ENCODE assay signal across 27 cellular contexts in the genomic region with DNA sequence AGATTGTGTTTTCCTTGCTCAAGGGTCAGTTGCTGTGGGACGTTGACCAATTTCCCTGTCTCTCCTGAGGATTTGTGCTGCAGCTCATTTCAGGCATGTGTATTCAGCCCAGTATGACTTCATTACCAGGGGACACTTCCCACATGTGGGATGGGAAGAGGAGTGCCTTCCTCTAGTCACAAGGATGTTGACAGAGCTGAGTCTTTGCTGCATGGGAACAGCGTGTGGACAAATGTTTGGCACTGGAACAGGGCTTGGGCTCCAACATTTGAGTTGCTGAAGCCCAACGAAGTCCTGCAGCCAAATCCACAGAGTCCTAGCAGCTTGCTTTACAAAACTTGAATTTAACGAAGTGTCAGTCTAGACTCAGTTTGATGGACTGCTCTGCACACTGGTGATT.
DNase-seq lines count a peak whose midpoint lies in the region; ATAC-seq and TF ChIP-seq lines count a peak whose summit lies in the region.
"Had no signal": no experiment of that assay in that cellular context is flagged by ENCODE, and none has a peak within 500 bp of the region (broad histone marks: within the 10 kb centered on the region; RNA-seq: fewer than 3 reads in every experiment).

No MANE protein-coding gene starts in this region.

- H3K4me3 ChIP-seq in right atrium auricular region: no peak overlapping the region
- H3K4me3 ChIP-seq in heart left ventricle: no peak overlapping the region
- no peak overlapping the region for H3K4me3 ChIP-seq in sigmoid colon
- H3K4me3 ChIP-seq: GM23248, HAP-1, K562, MG63, SJSA1 had no signal

- H3K36me3 ChIP-seq in right atrium auricular region (no peaks in the 10 kb centered on the region), heart left ventricle (no peaks in the 10 kb centered on the region), sigmoid colon (no peaks in the 10 kb centered on the region)
- H3K36me3 ChIP-seq: HAP-1, MG63, SJSA1 had no signal

- H3K9me3 ChIP-seq in right atrium auricular region: no peaks in the 10 kb centered on the region
- H3K9me3 ChIP-seq in heart left ventricle: no peaks in the 10 kb centered on the region
- no peaks in the 10 kb centered on the region for H3K9me3 ChIP-seq in sigmoid colon
- H3K9me3 ChIP-seq: HAP-1, MG63, SJSA1 had no signal

- no peak for DNase-seq in Right ventricle myocardium inferior (ENCODE audit: missing footprints)
- no peak for DNase-seq in right atrium auricular region (ENCODE audit: low spot score)
- DNase-seq in heart left ventricle: peak in 2 of 5 donors; percentile 10 to 41
- DNase-seq in medulla oblongata (ENCODE audit: extremely low spot score): peak; percentile 3
- DNase-seq in NCI-H2171 (lab: John Stamatoyannopoulos, UW): no peak
- no peak for DNase-seq in immature natural killer cell
- no peak for DNase-seq in sigmoid colon
- DNase-seq: Calu3; CD8-positive, alpha-beta T cell; DMS79 treated with DMSO at 0.1 percent for 48 hours; GF-D8; GM23248; HFFc6; MG63; NCI-H1105 treated with DMSO at 0.1 percent for 48 hours; NCI-H146; NCI-H1930; NCI-H2107; NCI-H524 treated with DMSO at 0.1 percent for 48 hours; NCI-H774 had no signal

- peaks cover 0 to 4% of the 10 kb centered on the region in 2 donors for H3K4me1 ChIP-seq in right atrium auricular region
- no peaks in the 10 kb centered on the region for H3K4me1 ChIP-seq in heart left ventricle
- no peaks in the 10 kb centered on the region for H3K4me1 ChIP-seq in sigmoid colon
- H3K4me1 ChIP-seq: HAP-1, SJSA1 had no signal

- 33 to 61% (median 52%) methylated on average over 4 of the region's 4 CpGs for WGBS in heart left ventricle, 4 donors
- 75 to 84% methylated on average over 4 of the region's 4 CpGs for WGBS in sigmoid colon, 2 donors

- no peak overlapping the region for H3K4me3 Mint-ChIP-seq in immature natural killer cell
- H3K4me3 Mint-ChIP-seq: B cell; CD8-positive, alpha-beta T cell; HFFc6 had no signal

- H3K27me3 Mint-ChIP-seq in immature natural killer cell (ENCODE audit: low read depth in 3 of 3): no peaks in the 10 kb centered on the region

- TF ChIP-seq POLR2A in heart left ventricle (IDR thresholded peaks at IDR 0.05) (no peak), sigmoid colon (IDR thresholded peaks at IDR 0.05) (no peak)

- peaks cover 0 to 20% (median 3%) of the 10 kb centered on the region in 6 donors for H3K9me3 Mint-ChIP-seq in immature natural killer cell
- H3K9me3 Mint-ChIP-seq: CD8-positive, alpha-beta T cell had no signal

- peaks cover 0 to 3% (median 0%) of the 10 kb centered on the region in 3 donors for H3K36me3 Mint-ChIP-seq in immature natural killer cell
- H3K36me3 Mint-ChIP-seq: CD8-positive, alpha-beta T cell had no signal

- ATAC-seq in Right ventricle myocardium inferior (peak; percentile 96), heart left ventricle (peak in 3 of 4 donors; percentile 45 to 73 (median 69))
- ATAC-seq: CD8-positive, alpha-beta T cell; HepG2; K562 had no signal

- TF ChIP-seq EP300 in sigmoid colon (IDR thresholded peaks at IDR 0.05): no peak

- TF ChIP-seq CTCF in right atrium auricular region (IDR thresholded peaks at IDR 0.05): no peak
- TF ChIP-seq CTCF in heart left ventricle (IDR thresholded peaks at IDR 0.05): no peak
- TF ChIP-seq CTCF in sigmoid colon (IDR thresholded peaks at IDR 0.05): no peak

- H3K27ac ChIP-seq in right atrium auricular region: no peak overlapping the region
- H3K27ac ChIP-seq in heart left ventricle: no peak overlapping the region
- no peak overlapping the region for H3K27ac ChIP-seq in sigmoid colon
- H3K27ac ChIP-seq: 22Rv1, C4-2B, GM23248, SJSA1 had no signal

- H3K27me3 ChIP-seq in right atrium auricular region (no peaks in the 10 kb centered on the region), heart left ventricle (no peaks in the 10 kb centered on the region), sigmoid colon (no peaks in the 10 kb centered on the region)
- H3K27me3 ChIP-seq: MG63, SJSA1 had no signal

- intact Hi-C loops in Right ventricle myocardium inferior (cut with DNase I) (no loop called here), heart left ventricle (cut with DNase I) (no loop called here), sigmoid colon (cut with DNase I) (no loop called here)

- no peaks in the 10 kb centered on the region for H3K4me1 Mint-ChIP-seq in immature natural killer cell
- H3K4me1 Mint-ChIP-seq: B cell had no signal

- no peak overlapping the region for H3K27ac Mint-ChIP-seq in immature natural killer cell
- H3K27ac Mint-ChIP-seq: B cell; CD8-positive, alpha-beta T cell; HFFc6 had no signal
